In genomic region chr14:23143911-23144310, GRCh38 we compare ENCODE assay signal across 42 cellular contexts. TPM values are rescaled to one million over a fixed set of nuclear protein-coding genes. Genes with fewer than 3 reads are reported as not detected.
"Had no signal": no experiment of that assay in that cellular context is flagged by ENCODE, and none has a peak within 500 bp of the region (broad histone marks: within the 10 kb centered on the region; RNA-seq: fewer than 3 reads in every experiment).

No MANE protein-coding gene starts in this region.

- H3K9me3 Mint-ChIP-seq: activated CD4-positive, alpha-beta memory T cell treated with anti-CD3 and anti-CD28 coated beads for 36 hours; activated naive CD4-positive, alpha-beta T cell treated with anti-CD3 and anti-CD28 coated beads for 36 hours; activated naive CD8-positive, alpha-beta T cell treated with anti-CD3 and anti-CD28 coated beads for 36 hours; activated T-helper 1 cell treated with anti-CD3 and anti-CD28 coated beads, Interleukin-12 subunit alpha, Interleukin-12 subunit beta, Interleukin-2, Interleukin-4 antibody, amounts not matched to agents 30 ng/mL and 10 ng/mL and 1 ng/mL, durations not matched to agents 14 hours and 24 hours and 36 hours; nephron; stimulated activated naive CD8-positive, alpha-beta T cell treated with anti-CD3 and anti-CD28 coated beads, Interleukin-15, amount 100 ng/mL, for 72 hours; T-helper 2 cell treated with Interferon-gamma antibody and Interleukin-4, amounts not matched to agents 5 μg/mL and 100 μg/mL, for 36 hours had no signal

- H3K4me3 Mint-ChIP-seq: activated CD4-positive, alpha-beta memory T cell treated with anti-CD3 and anti-CD28 coated beads for 36 hours; activated naive CD4-positive, alpha-beta T cell treated with anti-CD3 and anti-CD28 coated beads for 36 hours; activated naive CD8-positive, alpha-beta T cell treated with anti-CD3 and anti-CD28 coated beads for 36 hours; activated T-helper 1 cell treated with anti-CD3 and anti-CD28 coated beads, Interleukin-12 subunit alpha, Interleukin-12 subunit beta, Interleukin-2, Interleukin-4 antibody, amounts not matched to agents 30 ng/mL and 10 ng/mL and 1 ng/mL, durations not matched to agents 14 hours and 24 hours and 36 hours; nephron; stimulated activated memory B cell treated with anti-CD40 and anti-IgM and Interleukin-4, amounts not matched to agents 10 μg/mL and 1 μg/mL and 100 μg/mL, for 72 hours; stimulated activated naive CD8-positive, alpha-beta T cell treated with anti-CD3 and anti-CD28 coated beads, Interleukin-15, amount 100 ng/mL, for 72 hours; T-helper 2 cell treated with Interferon-gamma antibody and Interleukin-4, amounts not matched to agents 5 μg/mL and 100 μg/mL, for 36 hours had no signal

- H3K36me3 Mint-ChIP-seq: activated CD4-positive, alpha-beta memory T cell treated with anti-CD3 and anti-CD28 coated beads for 36 hours; activated naive CD8-positive, alpha-beta T cell treated with anti-CD3 and anti-CD28 coated beads for 36 hours; stimulated activated memory B cell treated with anti-CD40 and anti-IgM and Interleukin-4, amounts not matched to agents 10 μg/mL and 1 μg/mL and 100 μg/mL, for 72 hours had no signal

- ATAC-seq: activated CD4-positive, CD25-positive, alpha-beta regulatory T cell treated with anti-CD3 and anti-CD28 coated beads, Interleukin-2, amount 50 U/mL, for 24 hours; heart left ventricle; left ventricle myocardium superior; right lobe of liver; stimulated activated memory B cell treated with anti-CD40 and anti-IgM and Interleukin-4, amounts not matched to agents 10 μg/mL and 1 μg/mL and 100 μg/mL, for 72 hours; stimulated activated naive CD8-positive, alpha-beta T cell treated with anti-CD3 and anti-CD28 coated beads, Interleukin-15, amount 100 ng/mL, for 72 hours; upper lobe of right lung had no signal

- H3K4me1 Mint-ChIP-seq: activated naive CD8-positive, alpha-beta T cell treated with anti-CD3 and anti-CD28 coated beads for 36 hours; nephron; stimulated activated memory B cell treated with anti-CD40 and anti-IgM and Interleukin-4, amounts not matched to agents 10 μg/mL and 1 μg/mL and 100 μg/mL, for 72 hours had no signal

- H3K4me1 ChIP-seq: right lobe of liver had no signal

- H3K4me3 ChIP-seq: breast epithelium, heart left ventricle, right lobe of liver, thyroid gland, upper lobe of right lung had no signal

- H3K36me3 ChIP-seq: breast epithelium, right lobe of liver had no signal

- FAIRE-seq: endometrium, islet of Langerhans, small intestine had no signal

- H3K27me3 Mint-ChIP-seq: activated CD4-positive, alpha-beta memory T cell treated with anti-CD3 and anti-CD28 coated beads for 36 hours; activated naive CD8-positive, alpha-beta T cell treated with anti-CD3 and anti-CD28 coated beads for 36 hours; stimulated activated memory B cell treated with anti-CD40 and anti-IgM and Interleukin-4, amounts not matched to agents 10 μg/mL and 1 μg/mL and 100 μg/mL, for 72 hours; stimulated activated naive CD8-positive, alpha-beta T cell treated with anti-CD3 and anti-CD28 coated beads, Interleukin-15, amount 100 ng/mL, for 72 hours had no signal

- H3K9me3 ChIP-seq: breast epithelium, heart left ventricle, neutrophil, right lobe of liver, thyroid gland, upper lobe of right lung had no signal

- H3K27ac ChIP-seq: neutrophil, right lobe of liver, thyroid gland, upper lobe of right lung, VCaP had no signal

- H3K27me3 ChIP-seq: breast epithelium, heart left ventricle, neutrophil, right lobe of liver, thyroid gland, upper lobe of right lung had no signal

- H3K27ac Mint-ChIP-seq: activated CD4-positive, alpha-beta memory T cell treated with anti-CD3 and anti-CD28 coated beads for 36 hours; activated naive CD4-positive, alpha-beta T cell treated with anti-CD3 and anti-CD28 coated beads for 36 hours; activated naive CD8-positive, alpha-beta T cell treated with anti-CD3 and anti-CD28 coated beads for 36 hours; activated T-helper 1 cell treated with anti-CD3 and anti-CD28 coated beads, Interleukin-12 subunit alpha, Interleukin-12 subunit beta, Interleukin-2, Interleukin-4 antibody, amounts not matched to agents 30 ng/mL and 10 ng/mL and 1 ng/mL, durations not matched to agents 14 hours and 24 hours and 36 hours; nephron; stimulated activated memory B cell treated with anti-CD40 and anti-IgM and Interleukin-4, amounts not matched to agents 10 μg/mL and 1 μg/mL and 100 μg/mL, for 72 hours; stimulated activated naive CD8-positive, alpha-beta T cell treated with anti-CD3 and anti-CD28 coated beads, Interleukin-15, amount 100 ng/mL, for 72 hours; T-helper 2 cell treated with Interferon-gamma antibody and Interleukin-4, amounts not matched to agents 5 μg/mL and 100 μg/mL, for 36 hours had no signal

- DNase-seq: activated CD4-positive, alpha-beta memory T cell treated with anti-CD3 and anti-CD28 coated beads for 36 hours; activated CD4-positive, alpha-beta T cell treated with anti-CD3 and anti-CD28 coated beads for 48 hours; activated CD8-positive, alpha-beta memory T cell treated with anti-CD3 and anti-CD28 coated beads, Interleukin-2, amount 50 U/mL, for 4 hours; activated effector memory CD4-positive, alpha-beta T cell treated with anti-CD3 and anti-CD28 coated beads, Interleukin-2, amount 50 U/mL, for 16 hours; activated naive CD4-positive, alpha-beta T cell treated with anti-CD3 and anti-CD28 coated beads for 36 hours; activated naive CD8-positive, alpha-beta T cell treated with anti-CD3 and anti-CD28 coated beads for 36 hours; activated T-cell treated with anti-CD3 and anti-CD28 coated beads, Interleukin-2, amount 50 U/mL, for 1 hour; amniotic stem cell; central memory CD4-positive, alpha-beta T cell; dermis blood vessel endothelial cell; effector CD8-positive, alpha-beta T cell; heart left ventricle; left ventricle myocardium superior; right lobe of liver; small intestine; stimulated activated CD4-positive, alpha-beta T cell treated with anti-CD3 and anti-CD28 coated beads, Interleukin-1b, Interleukin-23, amount 100 ng/mL, for 48 hours; stimulated activated CD4-positive, alpha-beta T cell treated with anti-CD3 and anti-CD28 coated beads, Interleukin-4, amount 100 ng/mL, for 4 hours; stimulated activated CD8-positive, alpha-beta memory T cell treated with anti-CD3 and anti-CD28 coated beads, Interleukin-4, amount 100 ng/mL, for 48 hours; stimulated activated naive CD8-positive, alpha-beta T cell treated with anti-CD3 and anti-CD28 coated beads, Interleukin-15, amount 100 ng/mL, for 72 hours; T-helper 1 cell; thyroid gland; upper lobe of right lung had no signal

RNA-seq across cellular contexts. Expression of gene CEBPE, which starts 24.9 kb away (rescaled TPM):
- total RNA-seq: activated T-helper 1 cell treated with anti-CD3 and anti-CD28 coated beads, Interleukin-12 subunit alpha, Interleukin-12 subunit beta, Interleukin-2, Interleukin-4 antibody, amounts not matched to agents 30 ng/mL and 10 ng/mL and 1 ng/mL, durations not matched to agents 14 hours and 24 hours and 36 hours; dermis blood vessel endothelial cell; epithelial cell of proximal tubule; fibroblast of lung; fibroblast of villous mesenchyme; left ventricle myocardium superior; lung microvascular endothelial cell; mesenteric fat pad; osteocyte; renal cortical epithelial cell; thyroid gland; upper lobe of right lung had no signal
- polyA plus RNA-seq: fibroblast of lung, heart left ventricle had no signal

RNA-seq across cellular contexts. Expression of gene CIROP, which starts 39.1 kb away (rescaled TPM):
- total RNA-seq: activated CD4-positive, alpha-beta memory T cell treated with anti-CD3 and anti-CD28 coated beads for 36 hours; activated CD8-positive, alpha-beta memory T cell treated with anti-CD3 and anti-CD28 coated beads for 36 hours; activated naive CD4-positive, alpha-beta T cell treated with anti-CD3 and anti-CD28 coated beads for 36 hours; activated naive CD8-positive, alpha-beta T cell treated with anti-CD3 and anti-CD28 coated beads for 36 hours; activated T-helper 1 cell treated with anti-CD3 and anti-CD28 coated beads, Interleukin-12 subunit alpha, Interleukin-12 subunit beta, Interleukin-2, Interleukin-4 antibody, amounts not matched to agents 30 ng/mL and 10 ng/mL and 1 ng/mL, durations not matched to agents 14 hours and 24 hours and 36 hours; breast epithelium; dermis blood vessel endothelial cell; epithelial cell of proximal tubule; fibroblast of villous mesenchyme; heart left ventricle; left ventricle myocardium superior; lung microvascular endothelial cell; mesenteric fat pad; mucosa of gallbladder; osteocyte; posterior vena cava; renal cortical epithelial cell; right lobe of liver; upper lobe of right lung had no signal
- polyA plus RNA-seq: heart left ventricle had no signal

RNA-seq across cellular contexts. Expression of gene SLC7A8, which starts 39.5 kb away (rescaled TPM):
- total RNA-seq: activated T-helper 1 cell treated with anti-CD3 and anti-CD28 coated beads, Interleukin-12 subunit alpha, Interleukin-12 subunit beta, Interleukin-2, Interleukin-4 antibody, amounts not matched to agents 30 ng/mL and 10 ng/mL and 1 ng/mL, durations not matched to agents 14 hours and 24 hours and 36 hours; dermis blood vessel endothelial cell; lung microvascular endothelial cell had no signal
